ENCODE assay signal across 10 cellular contexts in the genomic region with DNA sequence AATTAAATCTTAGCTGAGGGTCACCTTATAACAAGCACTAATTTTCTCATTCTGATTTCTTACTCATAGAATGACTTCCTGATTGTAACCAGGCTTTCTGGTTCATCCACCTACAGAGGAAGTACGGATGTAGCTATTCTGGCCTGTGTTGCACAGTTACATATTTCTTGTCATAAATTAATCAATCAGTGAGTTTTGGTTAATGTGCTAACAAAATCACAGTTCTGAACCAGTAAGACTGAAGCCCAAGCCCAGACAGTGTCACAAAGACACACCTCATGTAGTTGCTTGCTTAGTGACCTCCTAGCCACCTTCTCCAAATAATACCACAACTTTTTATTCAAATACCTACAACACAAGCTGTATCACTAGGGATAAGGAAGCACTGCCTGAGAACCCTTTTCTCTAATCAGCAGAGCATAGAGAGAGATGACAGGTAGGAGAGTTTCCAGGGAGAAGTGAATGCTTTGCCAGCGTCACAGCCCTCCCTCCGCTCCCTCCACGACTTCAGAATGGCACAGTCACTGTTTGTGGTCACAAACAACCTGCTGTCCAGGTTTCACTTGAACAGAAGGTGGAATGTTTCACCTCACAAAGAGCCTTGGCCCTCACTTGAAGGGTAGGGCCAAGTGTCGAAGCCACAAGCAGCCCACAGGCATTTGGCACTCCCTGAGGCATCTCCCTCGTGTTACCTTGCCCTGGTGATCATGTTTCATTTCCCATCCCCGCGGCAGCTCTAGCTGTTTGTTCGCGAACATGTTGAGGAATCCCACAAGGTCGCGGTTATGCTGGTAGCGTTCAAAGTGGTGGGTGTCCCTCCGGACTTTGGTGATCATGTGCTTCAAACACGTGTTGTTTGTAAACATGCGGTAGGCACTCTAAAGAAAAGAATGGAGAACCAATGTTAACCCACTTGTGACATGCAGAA.
DNase-seq lines count a peak whose midpoint lies in the region; ATAC-seq and TF ChIP-seq lines count a peak whose summit lies in the region.
"Had no signal": no experiment of that assay in that cellular context is flagged by ENCODE, and none has a peak within 500 bp of the region (broad histone marks: within the 10 kb centered on the region; RNA-seq: fewer than 3 reads in every experiment).

No MANE protein-coding gene starts in this region.

- no peak overlapping the region for H3K27ac Mint-ChIP-seq in stimulated activated naive CD8-positive, alpha-beta T cell treated with anti-CD3 and anti-CD28 coated beads, Interleukin-15, amount 100 ng/mL, for 72 hours
- H3K27ac Mint-ChIP-seq in T-helper 2 cell treated with Interferon-gamma antibody and Interleukin-4, amounts not matched to agents 5 μg/mL and 100 μg/mL, for 36 hours: no peak overlapping the region

- ATAC-seq in stimulated activated naive CD8-positive, alpha-beta T cell treated with anti-CD3 and anti-CD28 coated beads, Interleukin-15, amount 100 ng/mL, for 72 hours: peak; percentile 22
- ATAC-seq in stimulated activated naive CD8-positive, alpha-beta T cell treated with anti-CD3 and anti-CD28 coated beads, Interleukin-15, Interleukin-2, amounts not matched to agents 100 U/mL and 50 U/mL, for 24 hours: no peak

- H3K27me3 ChIP-seq in esophagus squamous epithelium: no peaks in the 10 kb centered on the region

- H3K36me3 Mint-ChIP-seq in T-helper 2 cell treated with Interferon-gamma antibody and Interleukin-4, amounts not matched to agents 5 μg/mL and 100 μg/mL, for 36 hours (ENCODE audit: low read depth): no peaks in the 10 kb centered on the region

- intact Hi-C loops in esophagus squamous epithelium (cut with DNase I): no loop called here

- WGBS in esophagus squamous epithelium, 2 donors: 61 to 66% methylated on average over 15 of the region's 16 CpGs

- no peak for TF ChIP-seq POLR2A in esophagus squamous epithelium (IDR thresholded peaks at IDR 0.05)

- no peak for DNase-seq in stimulated activated naive CD8-positive, alpha-beta T cell treated with anti-CD3 and anti-CD28 coated beads, Interleukin-15, amount 100 ng/mL, for 72 hours
- no peak for DNase-seq in stimulated activated naive CD8-positive, alpha-beta T cell treated with anti-CD3 and anti-CD28 coated beads, Interleukin-15, Interleukin-2, amounts not matched to agents 100 U/mL and 50 U/mL, for 24 hours
- DNase-seq in LoVo (ENCODE audit: low spot score) (peak; percentile 82), esophagus squamous epithelium (lab: John Stamatoyannopoulos, UW) (no peak), NCI-H1694 (lab: John Stamatoyannopoulos, UW) (no peak), NCI-H146 treated with DMSO at 0.1 percent for 48 hours (lab: John Stamatoyannopoulos, UW; ENCODE audit: unreplicated experiment) (no peak), NOMO-1 (lab: John Stamatoyannopoulos, UW; ENCODE audit: unreplicated experiment in 2 of 2) (no peak)
- no peak for DNase-seq in T-helper 2 cell treated with Interferon-gamma antibody and Interleukin-4, amounts not matched to agents 5 μg/mL and 100 μg/mL, for 36 hours (ENCODE audit: low spot score)
- DNase-seq: activated CD8-positive, alpha-beta memory T cell treated with anti-CD3 and anti-CD28 coated beads, Interleukin-2, amount 50 U/mL, for 48 hours; NCI-H1105 treated with DMSO at 0.1 percent for 48 hours had no signal

- H3K4me3 Mint-ChIP-seq in stimulated activated naive CD8-positive, alpha-beta T cell treated with anti-CD3 and anti-CD28 coated beads, Interleukin-15, amount 100 ng/mL, for 72 hours: no peak overlapping the region
- no peak overlapping the region for H3K4me3 Mint-ChIP-seq in T-helper 2 cell treated with Interferon-gamma antibody and Interleukin-4, amounts not matched to agents 5 μg/mL and 100 μg/mL, for 36 hours

- H3K36me3 ChIP-seq in esophagus squamous epithelium: peaks cover 0 to 11% (median 0%) of the 10 kb centered on the region in 3 donors

- TF ChIP-seq CTCF in esophagus squamous epithelium (IDR thresholded peaks at IDR 0.05): no peak

- H3K4me1 Mint-ChIP-seq in stimulated activated naive CD8-positive, alpha-beta T cell treated with anti-CD3 and anti-CD28 coated beads, Interleukin-15, amount 100 ng/mL, for 72 hours: peaks cover 59% of the 10 kb centered on the region
- H3K4me1 Mint-ChIP-seq in T-helper 2 cell treated with Interferon-gamma antibody and Interleukin-4, amounts not matched to agents 5 μg/mL and 100 μg/mL, for 36 hours (ENCODE audit: low read depth): peaks cover 37% of the 10 kb centered on the region

- peak overlapping the region; percentile 60 to 64 (median 60) for H3K27ac ChIP-seq in esophagus squamous epithelium

- no peaks in the 10 kb centered on the region for H3K9me3 Mint-ChIP-seq in stimulated activated naive CD8-positive, alpha-beta T cell treated with anti-CD3 and anti-CD28 coated beads, Interleukin-15, amount 100 ng/mL, for 72 hours
- H3K9me3 Mint-ChIP-seq in T-helper 2 cell treated with Interferon-gamma antibody and Interleukin-4, amounts not matched to agents 5 μg/mL and 100 μg/mL, for 36 hours: no peaks in the 10 kb centered on the region

- H3K4me1 ChIP-seq in esophagus squamous epithelium: peaks cover 0 to 43% (median 5%) of the 10 kb centered on the region in 3 donors

- H3K9me3 ChIP-seq in esophagus squamous epithelium: no peaks in the 10 kb centered on the region

- H3K4me3 ChIP-seq in esophagus squamous epithelium: no peak overlapping the region

- no peaks in the 10 kb centered on the region for H3K27me3 Mint-ChIP-seq in stimulated activated naive CD8-positive, alpha-beta T cell treated with anti-CD3 and anti-CD28 coated beads, Interleukin-15, amount 100 ng/mL, for 72 hours
- H3K27me3 Mint-ChIP-seq in T-helper 2 cell treated with Interferon-gamma antibody and Interleukin-4, amounts not matched to agents 5 μg/mL and 100 μg/mL, for 36 hours (ENCODE audit: low read depth): no peaks in the 10 kb centered on the region
